ENCODE assay signal across 13 cellular contexts in the genomic region with DNA sequence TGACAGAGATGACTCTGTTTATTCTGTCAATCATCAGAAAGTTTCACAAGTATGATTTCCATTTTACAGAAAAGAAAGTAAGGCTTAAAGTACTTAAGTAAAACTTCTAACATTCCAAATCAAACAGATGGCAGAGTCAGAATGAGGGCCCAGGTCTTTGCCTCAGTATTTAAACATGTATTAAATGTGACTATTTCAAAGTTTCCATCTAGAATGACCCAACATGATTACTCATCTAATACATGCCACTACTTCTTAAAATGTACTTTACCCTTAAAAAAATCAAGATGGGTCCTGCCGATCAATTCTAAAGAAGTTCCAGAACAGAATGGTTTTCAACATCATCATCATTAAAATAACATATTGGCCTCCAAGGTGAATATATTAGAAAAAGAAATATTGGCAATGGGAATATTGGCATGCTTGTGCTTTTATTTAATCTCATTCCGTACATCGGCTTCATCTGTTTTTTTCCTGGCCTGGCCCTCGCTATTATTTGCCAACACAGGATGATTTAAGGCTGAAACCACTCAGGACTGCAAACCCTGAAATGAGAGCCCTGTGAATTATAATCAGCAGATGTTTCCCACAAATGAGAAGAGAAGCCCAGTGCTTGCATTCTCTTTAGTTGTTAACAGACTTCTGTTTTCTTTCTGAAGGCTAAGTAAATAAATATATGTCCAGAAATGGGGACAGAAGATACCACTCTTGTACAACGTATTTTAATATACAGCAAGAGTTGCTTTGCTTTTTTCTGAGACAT.
DNase-seq lines count a peak whose midpoint lies in the region; ATAC-seq and TF ChIP-seq lines count a peak whose summit lies in the region.
"Had no signal": no experiment of that assay in that cellular context is flagged by ENCODE, and none has a peak within 500 bp of the region (broad histone marks: within the 10 kb centered on the region; RNA-seq: fewer than 3 reads in every experiment).

No MANE protein-coding gene starts in this region.

- no peak overlapping the region for H2AFZ ChIP-seq in PC-9
- H2AFZ ChIP-seq: parathyroid adenoma had no signal

- no peaks in the 10 kb centered on the region for H3K9me3 ChIP-seq in heart right ventricle
- H3K9me3 ChIP-seq in muscle layer of duodenum (ENCODE audit: control insufficient read depth in 1 of 2, low read length in 2 of 2), result no peaks in the 10 kb centered on the region
- no peaks in the 10 kb centered on the region for H3K9me3 ChIP-seq in PC-9 (ENCODE audit: insufficient read depth, low read depth)
- H3K9me3 ChIP-seq: colonic mucosa had no signal

- H3K27ac ChIP-seq in heart right ventricle (peak overlapping the region in 4 of 10 donors; percentile 32 to 57 (median 40)), muscle layer of duodenum (ENCODE audit: low read length) (peak overlapping the region; percentile 53), PC-9 (no peak overlapping the region)
- H3K27ac ChIP-seq: colonic mucosa, parathyroid adenoma had no signal

- CTCF ChIA-PET in PC-9 (lab: Charles Lee), result no interaction called here

- no peak for DNase-seq in left ventricle myocardium superior
- no peak for DNase-seq in heart right ventricle
- peak; percentile 17 for DNase-seq in dermis blood vessel endothelial cell
- no peak for DNase-seq in erythroblast (lab: John Stamatoyannopoulos, UW)
- no peak for DNase-seq in stimulated activated CD8-positive, alpha-beta memory T cell treated with anti-CD3 and anti-CD28 coated beads, Interleukin-4, amount 100 ng/mL, for 48 hours
- no peak for DNase-seq in PC-9
- DNase-seq: activated naive CD4-positive, alpha-beta T cell treated with anti-CD3 and anti-CD28 coated beads, Interleukin-2, amount 50 U/mL, for 16 hours; colonic mucosa; DMS79 treated with DMSO at 0.1 percent for 48 hours; NCI-H146 had no signal

- POLR2A ChIA-PET in PC-9 (lab: Charles Lee; ENCODE audit: unreplicated experiment), result no interaction called here

- intact Hi-C loops in left ventricle myocardium superior (cut with micrococcal nuclease) (no loop called here), heart right ventricle (cut with DNase I) (no loop called here), PC-9 (cut with micrococcal nuclease; ENCODE audit: unreplicated experiment) (no loop called here)

- H3K4me2 ChIP-seq in PC-9, result no peak overlapping the region

- no peaks in the 10 kb centered on the region for H3F3A ChIP-seq in PC-9 (ENCODE audit: insufficient read depth, low read depth)

- no peak for TF ChIP-seq POLR2A in erythroblast (IDR thresholded peaks at IDR 0.05; ENCODE audit: low read length)

- H3K4me3 ChIP-seq in heart right ventricle (no peak overlapping the region), muscle layer of duodenum (ENCODE audit: low read depth in 1 of 2, low read length in 2 of 2) (peak overlapping the region in 1 of 2 donors; percentile 32), PC-9 (no peak overlapping the region)
- H3K4me3 ChIP-seq: colonic mucosa had no signal

- TF ChIP-seq CTCF in heart right ventricle (IDR thresholded peaks at IDR 0.05), result no peak
- TF ChIP-seq CTCF in PC-9 (conservative IDR thresholded peaks at IDR 0.05), result no peak

- H3K79me2 ChIP-seq in PC-9 (ENCODE audit: low read depth), result no peaks in the 10 kb centered on the region
- H3K79me2 ChIP-seq: parathyroid adenoma had no signal

- peak; percentile 58 for ATAC-seq in left ventricle myocardium superior
- ATAC-seq in heart right ventricle, result no peak
- no peak for ATAC-seq in GM19467 (IDR thresholded peaks at IDR 0.05; ENCODE audit: unreplicated experiment)

- H3K9me2 ChIP-seq in PC-9 (ENCODE audit: insufficient read depth), result no peaks in the 10 kb centered on the region

- no TSS peak for BruUV-seq in PC-9 (replicated peaks; lab: Mats Ljungman, UMichigan)

- no peaks in the 10 kb centered on the region for H4K20me1 ChIP-seq in PC-9 (ENCODE audit: insufficient read depth)

- H3K4me1 ChIP-seq in heart right ventricle, result peaks cover 0 to 47% (median 24%) of the 10 kb centered on the region in 9 donors
- H3K4me1 ChIP-seq in muscle layer of duodenum (ENCODE audit: control insufficient read depth in 1 of 2, insufficient read depth in 2 of 2, low read length in 2 of 2), result peaks cover 0 to 23% of the 10 kb centered on the region in 2 donors
- no peaks in the 10 kb centered on the region for H3K4me1 ChIP-seq in PC-9 (replicated peaks; ENCODE audit: insufficient read depth)
- H3K4me1 ChIP-seq: colonic mucosa, parathyroid adenoma had no signal

- no peaks in the 10 kb centered on the region for H3K36me3 ChIP-seq in heart right ventricle
- no peaks in the 10 kb centered on the region for H3K36me3 ChIP-seq in muscle layer of duodenum (ENCODE audit: control insufficient read depth in 1 of 2, insufficient read depth in 2 of 2, low read length in 2 of 2)
- H3K36me3 ChIP-seq in PC-9 (ENCODE audit: low read depth), result no peaks in the 10 kb centered on the region
- H3K36me3 ChIP-seq: colonic mucosa had no signal

- H3K27me3 ChIP-seq in heart right ventricle, result no peaks in the 10 kb centered on the region
- H3K27me3 ChIP-seq in muscle layer of duodenum (ENCODE audit: low read depth, low read length), result no peaks in the 10 kb centered on the region
- H3K27me3 ChIP-seq in PC-9 (ENCODE audit: insufficient read depth, low read depth), result no peaks in the 10 kb centered on the region
- H3K27me3 ChIP-seq: colonic mucosa had no signal

- WGBS in heart right ventricle, 2 donors, result 56 to 68% methylated on average over 5 of the region's 5 CpGs
